ENCODE assay signal across 10 cellular contexts in genomic region chr12:19008102-19008501, GRCh38.
"Had no signal": no experiment of that assay in that cellular context is flagged by ENCODE, and none has a peak within 500 bp of the region (broad histone marks: within the 10 kb centered on the region; RNA-seq: fewer than 3 reads in every experiment).

No MANE protein-coding gene starts in this region.

- H3K36me3 ChIP-seq: HAP-1 had no signal

- FAIRE-seq: H1 had no signal

- H3K4me3 ChIP-seq: GM23248, GM23338, HAP-1 had no signal

- H3K9ac ChIP-seq: GM23248 had no signal

- H2AFZ ChIP-seq: GM23248, GM23338 had no signal

- ATAC-seq: GM23338, HCT116 had no signal

- DNase-seq: GM23248, GOT3, H7, H9, HCEC 1CT, HFFc6 had no signal

- H3K9me3 ChIP-seq: HAP-1 had no signal

- H3K27ac ChIP-seq: GM23248 had no signal

- H3K4me2 ChIP-seq: GM23338 had no signal
